Comparison of ENCODE assay signal across 8 cellular contexts in genomic region chr10:80079312-80079613, GRCh38. TPM values are rescaled to one million over a fixed set of nuclear protein-coding genes. Genes with fewer than 3 reads are reported as not detected.
A peak's percentile ranks its signal among the peaks of the same experiment; 100 is the strongest.
DNase-seq lines count a peak whose midpoint lies in the region; ATAC-seq, FAIRE-seq and TF ChIP-seq lines count a peak whose summit lies in the region.

No MANE protein-coding gene starts in this region.

- no peaks in the 10 kb centered on the region for H4K20me1 ChIP-seq in fibroblast of lung (ENCODE audit: control insufficient read depth, extremely low read depth, insufficient read depth, low read length)

- no peaks in the 10 kb centered on the region for H3K9me3 ChIP-seq in SJSA1 (replicated peaks)
- no peaks in the 10 kb centered on the region for H3K9me3 ChIP-seq in fibroblast of lung (ENCODE audit: control insufficient read depth, insufficient read depth, low read depth, low read length)
- no peaks in the 10 kb centered on the region for H3K9me3 ChIP-seq in psoas muscle

- H3K4me2 ChIP-seq in fibroblast of lung (ENCODE audit: extremely low read depth, insufficient read depth, low read length), result peak overlapping the region; percentile 69

- WGBS in psoas muscle, 3 donors, result 0% methylated on average over 8 of the region's 8 CpGs

- no peak for TF ChIP-seq POLR2A in H54 (IDR thresholded peaks at IDR 0.05; ENCODE audit: low read depth, low read length)

- peaks cover 14% of the 10 kb centered on the region; the same call in 1 of the 2 replicates for H3K4me1 ChIP-seq in SJSA1 (replicated peaks)
- H3K4me1 ChIP-seq in fibroblast of lung (ENCODE audit: control insufficient read depth, extremely low read depth, insufficient read depth, low read length), result peaks cover 3% of the 10 kb centered on the region
- H3K4me1 ChIP-seq in psoas muscle, result peaks cover 10% of the 10 kb centered on the region

- TF ChIP-seq CTCF in GM06990 (IDR thresholded peaks at IDR 0.05; ENCODE audit: insufficient read depth, low read length, poor library complexity, severe bottlenecking), result no peak
- TF ChIP-seq CTCF in fibroblast of lung (conservative IDR thresholded peaks at IDR 0.05 in 1 of 2, IDR thresholded peaks at IDR 0.05 in 1 of 2; ENCODE audit: low read depth in 1 of 2, low read length in 2 of 2), result no peak
- no peak for TF ChIP-seq CTCF in psoas muscle (IDR thresholded peaks at IDR 0.05)

- H3K36me3 ChIP-seq in GM06990 (ENCODE audit: control insufficient read depth, insufficient read depth, low read length) (no peaks in the 10 kb centered on the region), SJSA1 (no peaks in the 10 kb centered on the region), fibroblast of lung (ENCODE audit: control insufficient read depth, insufficient read depth, low read length) (no peaks in the 10 kb centered on the region), psoas muscle (ENCODE audit: insufficient read depth in 1 of 2, low read depth in 1 of 2) (peaks cover 2 to 26% of the 10 kb centered on the region in 2 donors)

- ATAC-seq in psoas muscle (no peak), HG02610 (IDR thresholded peaks at IDR 0.05; ENCODE audit: unreplicated experiment) (no peak)

- H2AFZ ChIP-seq in fibroblast of lung (ENCODE audit: low read length), result peak overlapping the region; percentile 74

- peak overlapping the region; percentile 87 for H3K4me3 ChIP-seq in GM06990 (replicated peaks; ENCODE audit: low read depth, low read length)
- H3K4me3 ChIP-seq in SJSA1, result peak overlapping the region; percentile 59
- peak overlapping the region; percentile 47 to 96 (median 68) for H3K4me3 ChIP-seq in fibroblast of lung (replicated peaks in 1 of 4; ENCODE audit: control extremely low read depth in 1 of 4, insufficient read depth in 1 of 4, low read depth in 3 of 4, low read length in 4 of 4)
- peak overlapping the region; percentile 74 for H3K4me3 ChIP-seq in psoas muscle

- H3K27me3 ChIP-seq in GM06990 (replicated peaks; ENCODE audit: control insufficient read depth, insufficient read depth, low read length) (no peaks in the 10 kb centered on the region), SJSA1 (replicated peaks) (no peaks in the 10 kb centered on the region), fibroblast of lung (ENCODE audit: control insufficient read depth, insufficient read depth, low read length) (no peaks in the 10 kb centered on the region), psoas muscle (ENCODE audit: insufficient read depth in 3 of 3, low read length in 2 of 3) (no peaks in the 10 kb centered on the region)

- intact Hi-C loops in psoas muscle (cut with DNase I), result loop anchor here in 1 of 2 donors (10.0 kb wide), 1 partner anchor 126 kb away; the partner anchor contains the start of gene ANXA11

- no peak for FAIRE-seq in H54 (lab: Jason Lieb, UNC)

- no peaks in the 10 kb centered on the region for H3K79me2 ChIP-seq in fibroblast of lung (ENCODE audit: control insufficient read depth, insufficient read depth, low read length)

- peak overlapping the region; percentile 91 for H3K9ac ChIP-seq in fibroblast of lung (ENCODE audit: insufficient read depth, low read length)

- no peak for DNase-seq in GM06990 (ENCODE audit: extremely low read depth, insufficient read length)
- DNase-seq in SJSA1 (ENCODE audit: low read depth in 1 of 2, low spot score in 2 of 2), result no peak
- no peak for DNase-seq in fibroblast of lung (ENCODE audit: low read depth in 2 of 2)
- DNase-seq in psoas muscle, result no peak
- DNase-seq in NCI-H774 (lab: John Stamatoyannopoulos, UW), result no peak
- no peak for DNase-seq in stimulated activated CD4-positive, alpha-beta T cell treated with anti-CD3 and anti-CD28 coated beads, Interleukin-4, amount 100 ng/mL, for 24 hours
- DNase-seq in H54 (ENCODE audit: insufficient read length, low spot score), result no peak

- H3K27ac ChIP-seq in SJSA1, result peak overlapping the region; percentile 65
- peak overlapping the region; percentile 94 for H3K27ac ChIP-seq in fibroblast of lung (ENCODE audit: insufficient read depth, low read length)
- peak overlapping the region; percentile 96 for H3K27ac ChIP-seq in psoas muscle

RNA-seq across cellular contexts. Expression of gene TMEM254, which starts 0.8 kb away (rescaled TPM):
- 0.25 and 9.0 TPM in 2 replicates for total RNA-seq in SJSA1 (2014; rRNA removed; shearing (Covaris generic))
- total RNA-seq in fibroblast of lung (5.4 and 10.4 TPM in 2 replicates), psoas muscle (1 to 10 TPM; 2.1 to 4.8 (median 3.1) TPM)
- polyA plus RNA-seq in fibroblast of lung (24.5 and 30.9 TPM in 2 replicates), psoas muscle (1 to 10 TPM; 4.7 to 8.2 (median 5.7) TPM)
- 12.4 and 14.1 TPM in 2 replicates for polyA plus RNA-seq in fibroblast of lung (2012)
- polyA minus RNA-seq in fibroblast of lung (ENCODE audit: low replicate concordance), result 5.7 and 16.3 TPM in 2 replicates

RNA-seq across cellular contexts. Expression of gene PLAC9, which starts 53.3 kb away (rescaled TPM):
- total RNA-seq in SJSA1 (2014; rRNA removed; shearing (Covaris generic)), result not detected in 2 replicates
- total RNA-seq in fibroblast of lung, result 15.7 and 16.7 TPM in 2 replicates
- polyA plus RNA-seq in fibroblast of lung, result 17.4 and 40.4 TPM in 2 replicates
- polyA plus RNA-seq in fibroblast of lung (2012), result 76.8 and 160 TPM in 2 replicates
- polyA minus RNA-seq in fibroblast of lung (ENCODE audit: low replicate concordance), result 3.4 and 12.8 TPM in 2 replicates
- total RNA-seq in psoas muscle, result 10 to 100 TPM in 1 of 4 donors, 1 to 10 TPM in 3; 5.4 to 14.6 (median 8.8) TPM
- 1 to 10 TPM; 8.5 to 9.5 (median 9.4) TPM for polyA plus RNA-seq in psoas muscle
